16 cellular contexts compared by ENCODE assay signal in the genomic region with DNA sequence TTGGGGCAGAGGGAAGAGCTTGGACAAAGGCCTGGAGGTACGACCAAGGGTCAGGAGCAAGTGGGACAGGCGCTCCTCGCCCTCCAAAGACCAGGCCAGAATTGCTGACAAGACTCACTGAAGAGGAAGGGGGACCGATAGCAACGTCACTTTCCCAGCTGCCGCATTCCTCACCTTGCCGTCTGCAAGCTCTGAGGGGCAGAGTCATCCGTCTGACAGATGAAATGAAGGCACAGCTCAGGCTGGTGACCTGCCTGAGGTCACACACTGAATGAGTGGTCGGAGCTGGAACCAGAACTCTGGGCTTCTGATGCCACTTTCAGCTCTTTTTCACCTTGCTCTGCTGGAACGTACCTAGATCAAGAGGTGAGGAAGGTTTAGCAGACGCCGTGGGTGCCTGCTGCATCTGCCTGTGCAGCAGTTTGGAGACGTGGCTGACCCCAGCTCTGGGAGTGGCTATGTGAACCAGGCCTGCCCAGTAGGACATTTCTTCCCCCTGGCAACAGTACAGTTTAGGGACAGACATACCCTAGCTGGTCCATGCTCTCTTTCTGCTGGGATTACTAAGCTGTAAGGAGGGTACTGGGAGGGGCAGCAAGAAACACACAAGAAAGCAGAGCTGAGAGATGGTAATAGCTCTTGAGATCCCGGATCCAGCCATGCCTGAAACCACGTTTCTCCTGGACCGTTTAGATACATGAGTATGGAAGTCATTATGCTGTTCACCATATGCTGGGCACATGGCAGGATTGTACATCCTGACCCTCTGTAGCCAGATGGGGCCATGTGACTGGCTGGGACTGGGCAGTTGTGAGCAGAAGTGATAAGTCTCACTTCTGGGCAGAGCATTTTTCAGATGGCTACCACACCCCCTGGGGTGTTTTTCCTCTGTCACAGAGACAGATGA. TPM values are rescaled to one million over a fixed set of nuclear protein-coding genes. Genes with fewer than 3 reads are reported as not detected.
DNase-seq lines count a peak whose midpoint lies in the region; ATAC-seq, FAIRE-seq and TF ChIP-seq lines count a peak whose summit lies in the region.
"Had no signal": no experiment of that assay in that cellular context is flagged by ENCODE, and none has a peak within 500 bp of the region (broad histone marks: within the 10 kb centered on the region; RNA-seq: fewer than 3 reads in every experiment).

No MANE protein-coding gene starts in this region.

- in situ Hi-C loops in HepG2 (cut with HindIII; ENCODE audit: extremely low pct_ligation_motif_present, low pct_unique_long_range_greater_than_20kb) = loop anchor here (10.0 kb wide), 1 partner anchor 278 kb away; no protein-coding TSS in a partner anchor

- peaks cover 61% of the 10 kb centered on the region for H3K4me1 Mint-ChIP-seq in central memory CD8-positive, alpha-beta T cell
- H3K4me1 Mint-ChIP-seq in stimulated activated naive CD8-positive, alpha-beta T cell treated with anti-CD3 and anti-CD28 coated beads, Interleukin-15, amount 100 ng/mL, for 72 hours = peaks cover 95% of the 10 kb centered on the region
- peaks cover 2% of the 10 kb centered on the region for H3K4me1 Mint-ChIP-seq in progenitor cell of endocrine pancreas (ENCODE audit: low read depth)

- H3K4me3 Mint-ChIP-seq in central memory CD8-positive, alpha-beta T cell = peak overlapping the region; percentile 51
- H3K4me3 Mint-ChIP-seq in stimulated activated naive CD8-positive, alpha-beta T cell treated with anti-CD3 and anti-CD28 coated beads, Interleukin-15, amount 100 ng/mL, for 72 hours = peak overlapping the region in 1 of 2 donors; percentile 23
- no peak overlapping the region for H3K4me3 Mint-ChIP-seq in progenitor cell of endocrine pancreas (ENCODE audit: low read depth)
- H3K4me3 Mint-ChIP-seq: T-helper 2 cell treated with Interferon-gamma antibody and Interleukin-4, amounts not matched to agents 5 μg/mL and 100 μg/mL, for 36 hours had no signal

- no TSS peak for BruUV-seq in HepG2 (replicated peaks; lab: Mats Ljungman, UMichigan)

- no peaks in the 10 kb centered on the region for H3K27me3 Mint-ChIP-seq in central memory CD8-positive, alpha-beta T cell
- H3K27me3 Mint-ChIP-seq in stimulated activated naive CD8-positive, alpha-beta T cell treated with anti-CD3 and anti-CD28 coated beads, Interleukin-15, amount 100 ng/mL, for 72 hours = no peaks in the 10 kb centered on the region
- H3K27me3 Mint-ChIP-seq in progenitor cell of endocrine pancreas = no peaks in the 10 kb centered on the region

- no peak overlapping the region for H3K4me3 ChIP-seq in HepG2 (replicated peaks in 1 of 3; ENCODE audit: insufficient read depth in 1 of 3, low read depth in 2 of 3, low read length in 3 of 3)
- H3K4me3 ChIP-seq in right lobe of liver = no peak overlapping the region
- H3K4me3 ChIP-seq: coronary artery had no signal

- H3K9ac ChIP-seq in HepG2 (ENCODE audit: insufficient read depth, low read depth, low read length) = no peak overlapping the region

- CTCF ChIA-PET in HepG2 (lab: Yijun Ruan, JAX; ENCODE audit: low intra/inter-chr PET ratio, low total read pairs) = no interaction called here

- no peaks in the 10 kb centered on the region for H3K79me2 ChIP-seq in HepG2 (ENCODE audit: insufficient read depth, low read length)

- H3K36me3 ChIP-seq in HepG2 (replicated peaks in 1 of 2; ENCODE audit: control insufficient read depth in 1 of 2, insufficient read depth in 2 of 2, low read length in 2 of 2) (no peaks in the 10 kb centered on the region), right lobe of liver (no peaks in the 10 kb centered on the region)

- no peak for FAIRE-seq in HepG2 (lab: Jason Lieb, UNC)
- FAIRE-seq: G401.6, RCC 7860 had no signal

- peak overlapping the region; percentile 96 for H3K27ac Mint-ChIP-seq in central memory CD8-positive, alpha-beta T cell (ENCODE audit: low read depth)
- peak overlapping the region; percentile 40 to 92 for H3K27ac Mint-ChIP-seq in stimulated activated naive CD8-positive, alpha-beta T cell treated with anti-CD3 and anti-CD28 coated beads, Interleukin-15, amount 100 ng/mL, for 72 hours
- H3K27ac Mint-ChIP-seq in progenitor cell of endocrine pancreas = no peak overlapping the region
- H3K27ac Mint-ChIP-seq: T-helper 2 cell treated with Interferon-gamma antibody and Interleukin-4, amounts not matched to agents 5 μg/mL and 100 μg/mL, for 36 hours had no signal

- H3K4me2 ChIP-seq in HepG2 (ENCODE audit: low read depth, low read length) = no peak overlapping the region

- peak; percentile 5; the same call in 2 of the 3 replicates for ATAC-seq in HepG2
- ATAC-seq in right lobe of liver = no peak
- ATAC-seq in central memory CD8-positive, alpha-beta T cell (replicated peaks; ENCODE audit: extremely low read depth, poor library complexity, severe bottlenecking) = no peak
- no peak for ATAC-seq in stimulated activated naive CD8-positive, alpha-beta T cell treated with anti-CD3 and anti-CD28 coated beads, Interleukin-15, amount 100 ng/mL, for 72 hours
- ATAC-seq in HG03354 (IDR thresholded peaks at IDR 0.05; ENCODE audit: poor library complexity, severe bottlenecking, unreplicated experiment) = no peak
- ATAC-seq in GM18870 (IDR thresholded peaks at IDR 0.05; ENCODE audit: unreplicated experiment) = no peak
- ATAC-seq: esophagus mucosa, left colon had no signal

- no peaks in the 10 kb centered on the region for H4K20me1 ChIP-seq in HepG2 (ENCODE audit: insufficient read depth, low read length)

- TF ChIP-seq EP300 in HepG2 (IDR thresholded peaks at IDR 0.05; ENCODE audit: low read depth in 2 of 2, low read length in 2 of 2) (no peak), HepG2 (CRISPR knock-in tag; IDR thresholded peaks at IDR 0.05; ENCODE audit: borderline replicate concordance) (no peak)

- no peak overlapping the region for H2AFZ ChIP-seq in HepG2 (ENCODE audit: low read length)

- peaks cover 7% of the 10 kb centered on the region; the same call in 1 of the 2 replicates for H3K4me1 ChIP-seq in HepG2 (ENCODE audit: insufficient read depth, low read length)
- no peaks in the 10 kb centered on the region for H3K4me1 ChIP-seq in right lobe of liver

- 14% methylated on average over 15 of the region's 16 CpGs for WGBS in HepG2 (ENCODE audit: low lambda C conversion rate)
- 58% methylated on average over 4 of the region's 16 CpGs for WGBS in right lobe of liver (ENCODE audit: insufficient coverage, low coverage, low lambda C conversion rate, missing lambda C conversion rate)

- H3K36me3 Mint-ChIP-seq in central memory CD8-positive, alpha-beta T cell (ENCODE audit: insufficient read depth) = peaks cover 27% of the 10 kb centered on the region
- H3K36me3 Mint-ChIP-seq in progenitor cell of endocrine pancreas (ENCODE audit: insufficient read depth) = peaks cover 2% of the 10 kb centered on the region

- no peak for TF ChIP-seq RAD21 in HepG2 (CRISPR knock-in tag; IDR thresholded peaks at IDR 0.05)

- H3K27me3 ChIP-seq in HepG2 (ENCODE audit: control insufficient read depth in 1 of 2, insufficient read depth in 2 of 2, low read length in 2 of 2) (peaks cover 4 to 35% of the 10 kb centered on the region in 2 experiments; a peak in 3 of 5 replicates), right lobe of liver (no peaks in the 10 kb centered on the region)

- H3K27ac ChIP-seq in HepG2 (ENCODE audit: extremely low read length, insufficient read depth, low read length) (no peak overlapping the region), right lobe of liver (no peak overlapping the region)
- H3K27ac ChIP-seq: coronary artery had no signal

- TF ChIP-seq CTCF in HepG2 (CRISPR knock-in tag; IDR thresholded peaks at IDR 0.05) (no peak), right lobe of liver (IDR thresholded peaks at IDR 0.05) (no peak), progenitor cell of endocrine pancreas (IDR thresholded peaks at IDR 0.05; ENCODE audit: unreplicated experiment) (no peak)

- intact Hi-C loops in HepG2 (cut with micrococcal nuclease; ENCODE audit: unreplicated experiment) (no loop called here), right lobe of liver (cut with DNase I) (loop anchor here in 1 of 2 donors (10.0 kb wide), 1 partner anchor 228 kb away; no protein-coding TSS in a partner anchor)

- POLR2A ChIA-PET in HepG2 (lab: Yijun Ruan, JAX) = no interaction called here

- H3K9me3 ChIP-seq in HepG2 (ENCODE audit: low read length) (no peaks in the 10 kb centered on the region), right lobe of liver (no peaks in the 10 kb centered on the region)

- no peaks in the 10 kb centered on the region for H3K9me3 Mint-ChIP-seq in central memory CD8-positive, alpha-beta T cell
- peaks cover 0 to 16% of the 10 kb centered on the region in 2 donors for H3K9me3 Mint-ChIP-seq in stimulated activated naive CD8-positive, alpha-beta T cell treated with anti-CD3 and anti-CD28 coated beads, Interleukin-15, amount 100 ng/mL, for 72 hours
- no peaks in the 10 kb centered on the region for H3K9me3 Mint-ChIP-seq in progenitor cell of endocrine pancreas (ENCODE audit: low read depth)
- H3K9me3 Mint-ChIP-seq: T-helper 2 cell treated with Interferon-gamma antibody and Interleukin-4, amounts not matched to agents 5 μg/mL and 100 μg/mL, for 36 hours had no signal

- DNase-seq in HepG2 (ENCODE audit: low spot score) = no peak
- no peak for DNase-seq in right lobe of liver
- peak; percentile 28 for DNase-seq in NAMALWA (ENCODE audit: low spot score)
- no peak for DNase-seq in central memory CD8-positive, alpha-beta T cell (ENCODE audit: low spot score in 2 of 2)
- peak in 1 of 2 donors; percentile 20 for DNase-seq in stimulated activated naive CD8-positive, alpha-beta T cell treated with anti-CD3 and anti-CD28 coated beads, Interleukin-15, amount 100 ng/mL, for 72 hours
- no peak for DNase-seq in progenitor cell of endocrine pancreas (ENCODE audit: low spot score, unreplicated experiment)
- DNase-seq: HCEC 1CT, left colon, NCI-H1436 treated with DMSO at 0.1 percent for 48 hours had no signal

- no peak for TF ChIP-seq POLR2A in HepG2 (IDR thresholded peaks at IDR 0.05; ENCODE audit: insufficient read depth in 1 of 2, low read depth in 2 of 2, low read length in 2 of 2)
- TF ChIP-seq POLR2A in right lobe of liver (IDR thresholded peaks at IDR 0.05) = no peak

RNA-seq across cellular contexts. Expression of gene IL21R, which starts 50.8 kb away (rescaled TPM):
- total RNA-seq in HepG2 (2016; rRNA removed; fragmentation: Illumina TruSeq; extraction: Trizol) (0.17 and 0.64 TPM in 2 replicates), right lobe of liver (1 to 10 TPM in 1 of 6 experiments, under 1 TPM in 5; 0.09 to 1.3 (median 0.31) TPM), progenitor cell of endocrine pancreas (not detected in 2 replicates)
- total RNA-seq in HepG2 (2016; cell fraction: cytosol; rRNA removed; fragmentation: Illumina TruSeq; extraction: Trizol; ENCODE audit: low read depth) = not detected in 2 replicates
- 0.22 and 0.43 TPM in 2 replicates for total RNA-seq in HepG2 (2016; cell fraction: insoluble cytoplasmic fraction; rRNA removed; fragmentation: Illumina TruSeq; extraction: Trizol)
- 0.22 and 0.45 TPM in 2 replicates for total RNA-seq in HepG2 (2016; cell fraction: membrane; rRNA removed; fragmentation: Illumina TruSeq; extraction: Trizol)
- total RNA-seq in HepG2 (2016; cell fraction: nucleus; rRNA removed; fragmentation: Illumina TruSeq; extraction: Trizol) = 0.28 and 0.40 TPM in 2 replicates
- polyA plus RNA-seq in HepG2 (2011; rRNA removed) = 0.49 and 1.6 TPM in 2 replicates
- 0.62 and 1.4 TPM in 2 replicates for polyA plus RNA-seq in HepG2 (2011; cell fraction: cytosol; rRNA removed)
- polyA plus RNA-seq in HepG2 (2011; cell fraction: nucleus; rRNA removed) = 0.34 and 1.6 TPM in 2 replicates
- 1.1 and 2.8 TPM in 2 replicates for polyA plus RNA-seq in HepG2 (2012)
- polyA plus RNA-seq in HepG2 (2016; cell fraction: cytosol; fragmentation: Illumina TruSeq; extraction: Trizol; ENCODE audit: low read depth) = 0.07 and 0.09 TPM in 2 replicates
- 0.14 and 0.21 TPM in 2 replicates for polyA plus RNA-seq in HepG2 (2016; cell fraction: insoluble cytoplasmic fraction; fragmentation: Illumina TruSeq; extraction: Trizol; ENCODE audit: low read depth)
- 0.06 and 0.12 TPM in 2 replicates for polyA plus RNA-seq in HepG2 (2016; cell fraction: membrane; fragmentation: Illumina TruSeq; extraction: Trizol; ENCODE audit: low read depth)
- 0.35 and 0.56 TPM in 2 replicates for polyA plus RNA-seq in HepG2 (2016; cell fraction: nucleus; fragmentation: Illumina TruSeq; extraction: Trizol; ENCODE audit: insufficient read depth, low read depth)
- polyA minus RNA-seq in HepG2 (2011; rRNA and poly(A)+ RNA removed; ENCODE audit: low replicate concordance) = 0.56 and 3.1 TPM in 2 replicates
- polyA minus RNA-seq in HepG2 (2011; cell fraction: cytosol; rRNA and poly(A)+ RNA removed) = 0.88 and 1.1 TPM in 2 replicates
- polyA minus RNA-seq in HepG2 (2011; cell fraction: nucleus; rRNA and poly(A)+ RNA removed) = 0.26 and 0.87 TPM in 2 replicates
